ENCODE assay signal across 34 cellular contexts in the genomic region with DNA sequence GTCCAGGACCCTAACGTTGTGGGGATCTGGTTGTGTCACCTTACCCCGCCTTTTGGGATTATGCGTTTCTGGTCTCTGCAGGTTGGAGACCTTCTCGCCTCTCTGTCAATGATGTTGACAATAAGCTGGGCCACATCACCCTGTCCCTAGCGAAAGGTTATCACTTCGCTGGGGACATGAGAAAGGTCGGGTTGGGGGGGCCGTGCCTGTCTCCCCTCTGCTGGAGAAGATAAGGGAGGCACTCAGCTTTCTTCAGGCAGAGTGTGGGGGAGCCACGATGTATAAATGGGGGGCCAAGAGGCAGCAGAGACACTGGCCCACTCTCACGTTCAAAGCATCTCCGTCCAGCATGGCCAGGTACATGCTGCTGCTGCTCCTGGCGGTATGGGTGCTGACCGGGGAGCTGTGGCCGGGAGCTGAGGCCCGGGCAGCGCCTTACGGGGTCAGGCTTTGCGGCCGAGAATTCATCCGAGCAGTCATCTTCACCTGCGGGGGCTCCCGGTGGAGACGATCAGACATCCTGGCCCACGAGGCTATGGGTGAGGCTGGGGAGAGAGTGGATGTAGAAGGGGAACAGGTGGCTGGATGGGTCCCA. TPM values are rescaled to one million over a fixed set of nuclear protein-coding genes. Genes with fewer than 3 reads are reported as not detected.
DNase-seq lines count a peak whose midpoint lies in the region; ATAC-seq, FAIRE-seq and TF ChIP-seq lines count a peak whose summit lies in the region.
"Had no signal": no experiment of that assay in that cellular context is flagged by ENCODE, and none has a peak within 500 bp of the region (broad histone marks: within the 10 kb centered on the region; RNA-seq: fewer than 3 reads in every experiment).

A gene with protein sequence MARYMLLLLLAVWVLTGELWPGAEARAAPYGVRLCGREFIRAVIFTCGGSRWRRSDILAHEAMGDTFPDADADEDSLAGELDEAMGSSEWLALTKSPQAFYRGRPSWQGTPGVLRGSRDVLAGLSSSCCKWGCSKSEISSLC (plus strand): TSS at position 293 of the 595 bp plus-strand sequence. CDS start 57 bp downstream, at position 350.

- H3K36me3 Mint-ChIP-seq in neural crest cell (ENCODE audit: low read depth), result no peaks in the 10 kb centered on the region

- H3K9me2 ChIP-seq in DOHH2 (replicated peaks; ENCODE audit: control insufficient read depth, low read length), result no peaks in the 10 kb centered on the region

- FAIRE-seq in GM12878 (lab: Jason Lieb, UNC), result no peak
- FAIRE-seq: astrocyte, islet of Langerhans had no signal

- H3K4me1 Mint-ChIP-seq in neural crest cell, result peaks cover 12% of the 10 kb centered on the region

- RAD21 ChIA-PET in GM12878 (lab: Charles Lee; ENCODE audit: unreplicated experiment), result no interaction called here

- no peak for TF ChIP-seq RAD21 in GM12878 (IDR thresholded peaks at IDR 0.05; ENCODE audit: insufficient read depth, low read depth, low read length)

- no peak for TF ChIP-seq POLR2A in GM12878 (IDR thresholded peaks at IDR 0.05; ENCODE audit: low read depth, low read length)

- SMC1A ChIA-PET in GM12878 (lab: Charles Lee; ENCODE audit: uncharacterized antibody, unreplicated experiment), result interaction anchor here (1.3 to 3.0 kb wide), 3 partner anchors 9 to 43 kb away, joined by 3 to 12 read pairs (median 5); no protein-coding TSS in a partner anchor

- H3K27me3 Mint-ChIP-seq in neural crest cell (ENCODE audit: low read depth), result peaks cover 21% of the 10 kb centered on the region
- H3K27me3 Mint-ChIP-seq: activated naive CD8-positive, alpha-beta T cell treated with anti-CD3 and anti-CD28 coated beads, Interleukin-2, amount 50 U/mL, for 24 hours had no signal

- H3K36me3 ChIP-seq in BLaER1 treated with 17β-estradiol and CSF1 and Interleukin-3, amounts not matched to agents 10 nM and 100 nM, result no peaks in the 10 kb centered on the region
- H3K36me3 ChIP-seq in DOHH2 (ENCODE audit: control insufficient read depth, low read length), result no peaks in the 10 kb centered on the region
- no peaks in the 10 kb centered on the region for H3K36me3 ChIP-seq in GM12878 (ENCODE audit: control insufficient read depth in 2 of 2, insufficient read depth in 2 of 2, low read length in 1 of 2)
- H3K36me3 ChIP-seq: BE2C, cardiac muscle cell, left lung, tibial artery had no signal

- WGBS in GM12878 (ENCODE audit: insufficient coverage, insufficient replicate concordance, low lambda C conversion rate, missing lambda C conversion rate), result 84% methylated on average over 24 of the region's 24 CpGs

- H3K4me2 ChIP-seq in BLaER1 treated with 17β-estradiol and CSF1 and Interleukin-3, amounts not matched to agents 10 nM and 100 nM, result peak within 1 kb of the TSS in 9 of 11 experiments; percentile 6 to 56 (median 29); a peak in 15 of 22 replicates
- H3K4me2 ChIP-seq in DOHH2 (ENCODE audit: low read length) (peak within 1 kb of the TSS; percentile 51), GM12878 (ENCODE audit: control insufficient read depth, insufficient read depth) (0 out of 2 replicates have a peak within 1 kb of the TSS, but pooled peaks have one; percentile 30)

- H2AFZ ChIP-seq in GM12878 (ENCODE audit: control insufficient read depth, low read depth, low read length), result no peak within 1 kb of the TSS

- H3K27ac ChIP-seq in BLaER1 treated with 17β-estradiol and CSF1 and Interleukin-3, amounts not matched to agents 10 nM and 100 nM, result no peak within 1 kb of the TSS
- peak within 1 kb of the TSS; percentile 51 for H3K27ac ChIP-seq in DOHH2 (ENCODE audit: low read depth, low read length)
- H3K27ac ChIP-seq in GM12878 (ENCODE audit: control insufficient read depth, insufficient read depth), result no peak within 1 kb of the TSS
- H3K27ac ChIP-seq: cardiac muscle cell, coronary artery, left lung, tibial artery, VCaP had no signal

- no peaks in the 10 kb centered on the region for H4K20me1 ChIP-seq in BLaER1 treated with 17β-estradiol and CSF1 and Interleukin-3, amounts not matched to agents 10 nM and 100 nM
- no peaks in the 10 kb centered on the region for H4K20me1 ChIP-seq in DOHH2 (ENCODE audit: control insufficient read depth, insufficient read depth, low read depth, low read length)
- no peaks in the 10 kb centered on the region for H4K20me1 ChIP-seq in GM12878 (ENCODE audit: control insufficient read depth, insufficient read depth)

- no peaks in the 10 kb centered on the region for H3K9me3 Mint-ChIP-seq in neural crest cell
- H3K9me3 Mint-ChIP-seq: activated CD4-positive, alpha-beta T cell treated with anti-CD3 and anti-CD28 coated beads, Interleukin-2, amount 10 ng/mL, durations not matched to agents 24 days and 14 days; activated naive CD8-positive, alpha-beta T cell treated with anti-CD3 and anti-CD28 coated beads, Interleukin-2, amount 50 U/mL, for 24 hours had no signal

- TF ChIP-seq CTCF in DOHH2 (IDR thresholded peaks at IDR 0.05; ENCODE audit: low read depth, low read length, poor library complexity, severe bottlenecking) (no peak), GM12878 (IDR thresholded peaks at IDR 0.05 in 2 of 3, conservative IDR thresholded peaks at IDR 0.05 in 1 of 3; ENCODE audit: control insufficient read depth in 2 of 3, extremely low read depth in 1 of 3, insufficient read depth in 1 of 3, low read depth in 3 of 3, low read length in 3 of 3) (no peak), neural crest cell (conservative IDR thresholded peaks at IDR 0.05) (no peak)

- H3K9ac ChIP-seq in BLaER1 treated with 17β-estradiol and CSF1 and Interleukin-3, amounts not matched to agents 10 nM and 100 nM, result no peak within 1 kb of the TSS
- H3K9ac ChIP-seq in GM12878 (ENCODE audit: control insufficient read depth, insufficient read depth, low read length), result no peak within 1 kb of the TSS

- no peak within 1 kb of the TSS for H3K27ac Mint-ChIP-seq in neural crest cell (ENCODE audit: unreplicated experiment)
- H3K27ac Mint-ChIP-seq: activated CD4-positive, alpha-beta T cell treated with anti-CD3 and anti-CD28 coated beads, Interleukin-2, amount 10 ng/mL, durations not matched to agents 24 days and 14 days; activated naive CD8-positive, alpha-beta T cell treated with anti-CD3 and anti-CD28 coated beads, Interleukin-2, amount 50 U/mL, for 24 hours had no signal

- no peak for DNase-seq in GM12878 (ENCODE audit: low read depth, low spot score)
- no peak for DNase-seq in neural crest cell (ENCODE audit: low read depth, low spot score)
- DNase-seq in DMS 273 treated with DMSO at 0.1 percent for 48 hours (lab: John Stamatoyannopoulos, UW), result no peak
- DNase-seq in SIG-M5 (lab: John Stamatoyannopoulos, UW), result no peak
- DNase-seq: ACHN; activated CD4-positive, alpha-beta T cell treated with anti-CD3 and anti-CD28 coated beads, Interleukin-2, amount 10 ng/mL, durations not matched to agents 24 days and 14 days; activated effector memory CD4-positive, alpha-beta T cell treated with anti-CD3 and anti-CD28 coated beads, Interleukin-2, amount 50 U/mL, for 16 hours; activated naive CD8-positive, alpha-beta T cell treated with anti-CD3 and anti-CD28 coated beads, Interleukin-2, amount 50 U/mL, for 24 hours; activated T-cell treated with anti-CD3 and anti-CD28 coated beads, Interleukin-2, amount 50 U/mL, for 1 hour; BE2C; DND-41; effector memory CD4-positive, alpha-beta T cell; mesendoderm; MV-4-11; NCI-H1436 treated with DMSO at 0.1 percent for 48 hours; NCI-H2107; NCI-H345; NCI-H748 treated with DMSO at 0.1 percent for 48 hours; Right ventricle myocardium superior; stimulated activated CD4-positive, alpha-beta T cell treated with anti-CD3 and anti-CD28 coated beads, Interleukin-4, amount 100 ng/mL, for 1 hour; tibial artery had no signal

- H3K4me3 Mint-ChIP-seq in neural crest cell, result peak within 1 kb of the TSS; percentile 2
- H3K4me3 Mint-ChIP-seq: activated CD4-positive, alpha-beta T cell treated with anti-CD3 and anti-CD28 coated beads, Interleukin-2, amount 10 ng/mL, durations not matched to agents 24 days and 14 days; activated naive CD8-positive, alpha-beta T cell treated with anti-CD3 and anti-CD28 coated beads, Interleukin-2, amount 50 U/mL, for 24 hours had no signal

- no peaks in the 10 kb centered on the region for H3K9me3 ChIP-seq in BLaER1 treated with 17β-estradiol and CSF1 and Interleukin-3, amounts not matched to agents 10 nM and 100 nM (replicated peaks in 1 of 11)
- H3K9me3 ChIP-seq in DOHH2 (ENCODE audit: control insufficient read depth, insufficient read depth, low read length) (no peaks in the 10 kb centered on the region), GM12878 (replicated peaks; ENCODE audit: control insufficient read depth, insufficient read depth, low read length) (no peaks in the 10 kb centered on the region; the same call in 2 of the 3 replicates)
- H3K9me3 ChIP-seq: BE2C, left lung, tibial artery had no signal

- POLR2A ChIA-PET in GM12878 (lab: Charles Lee), result interaction anchor here (1.1 kb wide), 1 partner anchor 22 kb away, joined by 5 read pairs; a partner anchor contains a TSS

- ATAC-seq in GM12878, result no peak
- ATAC-seq in GM21717 (IDR thresholded peaks at IDR 0.05; ENCODE audit: unreplicated experiment), result no peak
- ATAC-seq: activated naive CD8-positive, alpha-beta T cell treated with anti-CD3 and anti-CD28 coated beads, Interleukin-2, amount 50 U/mL, for 24 hours; left lung; Panc1 had no signal

- intact Hi-C loops in GM12878 (cut with micrococcal nuclease; ENCODE audit: unreplicated experiment), result no loop called here

- in situ Hi-C loops in GM12878 (cut with MboI), result no loop called here

- no peak for TF ChIP-seq EP300 in GM12878 (IDR thresholded peaks at IDR 0.05; ENCODE audit: borderline replicate concordance in 1 of 2, control insufficient read depth in 1 of 2, low read depth in 2 of 2, low read length in 2 of 2)

- no peak within 1 kb of the TSS for H3K4me3 ChIP-seq in BLaER1 treated with 17β-estradiol and CSF1 and Interleukin-3, amounts not matched to agents 10 nM and 100 nM
- H3K4me3 ChIP-seq in DOHH2 (ENCODE audit: low read length), result peak within 1 kb of the TSS; percentile 24; the same call in 1 of the 2 replicates
- no peak within 1 kb of the TSS for H3K4me3 ChIP-seq in GM12878
- H3K4me3 ChIP-seq: cardiac muscle cell, coronary artery, left lung, tibial artery had no signal

- H3K27me3 ChIP-seq in BLaER1 treated with 17β-estradiol and CSF1 and Interleukin-3, amounts not matched to agents 10 nM and 100 nM, result peaks cover 0 to 14% (median 0%) of the 10 kb centered on the region in 11 experiments; a peak in 7 of 22 replicates
- H3K27me3 ChIP-seq in DOHH2 (ENCODE audit: control insufficient read depth, low read length) (no peaks in the 10 kb centered on the region), GM12878 (replicated peaks in 1 of 2; ENCODE audit: control insufficient read depth in 2 of 2, insufficient read depth in 2 of 2, low read length in 1 of 2) (no peaks in the 10 kb centered on the region)
- H3K27me3 ChIP-seq: BE2C, cardiac muscle cell had no signal

- H3K4me1 ChIP-seq in BLaER1 treated with 17β-estradiol and CSF1 and Interleukin-3, amounts not matched to agents 10 nM and 100 nM, result peaks cover 31 to 72% (median 40%) of the 10 kb centered on the region in 10 experiments
- H3K4me1 ChIP-seq in DOHH2 (ENCODE audit: control insufficient read depth, low read length) (peaks cover 54% of the 10 kb centered on the region), GM12878 (ENCODE audit: control insufficient read depth, insufficient read depth, low read length) (peaks cover 19% of the 10 kb centered on the region)

- CTCF ChIA-PET in GM12878 (lab: Yijun Ruan, JAX), result interaction anchor here (0.8 to 1.2 kb wide), 3 partner anchors 9 to 46 kb away, joined by 3 to 6 read pairs (median 5); no protein-coding TSS in a partner anchor

- no TSS peak for BruUV-seq in GM12878 (replicated peaks; lab: Mats Ljungman, UMichigan)

- H3F3A ChIP-seq in DOHH2 (ENCODE audit: control insufficient read depth, insufficient read depth), result peaks cover 19% of the 10 kb centered on the region

- H3K79me2 ChIP-seq in DOHH2 (ENCODE audit: control insufficient read depth, low read length), result no peaks in the 10 kb centered on the region
- peaks cover 7% of the 10 kb centered on the region for H3K79me2 ChIP-seq in GM12878 (ENCODE audit: control insufficient read depth, insufficient read depth, low read length)

RNA-seq across cellular contexts. Expression of the gene that starts here (rescaled TPM):
- total RNA-seq in GM12878 (2013; cell fraction: nucleolus; rRNA removed), result not detected in 2 replicates
- total RNA-seq in GM12878 (2014; rRNA removed) (not detected in 2 replicates), GM12878 (2014; rRNA removed; fragmentation: Illumina TruSeq; extraction: Trizol) (not detected in 2 replicates), GM12878 (2021) (not detected in 2 replicates), neural crest cell (not detected in 2 replicates)
- polyA plus RNA-seq in GM12878 (2011; ENCODE audit: low read depth), result not detected
- polyA plus RNA-seq in GM12878 (2011; rRNA removed) (not detected in 2 replicates), GM12878 (2014; fragmentation: Illumina TruSeq; extraction: Trizol) (not detected in 2 replicates), GM12878 (2014; fragmentation: Nextera tagmentation; extraction: Ambion mirVana) (not detected), GM12878 (2014; rRNA removed) (0.16 TPM in 1 of 2 replicates, not detected in the other), GM12878 (2016; fragmentation: Nextera tagmentation; extraction: Ambion mirVana) (not detected)
- polyA plus RNA-seq in GM12878 (2011; cell fraction: cytosol; rRNA removed), result not detected in 2 replicates
- polyA plus RNA-seq in GM12878 (2011; cell fraction: nucleus; rRNA removed), result not detected in 2 replicates
- not detected in 2 replicates for polyA plus RNA-seq in GM12878 (2012)
- polyA minus RNA-seq in GM12878 (2011; rRNA and poly(A)+ RNA removed), result not detected in 2 replicates
- polyA minus RNA-seq in GM12878 (2011; cell fraction: cytosol; rRNA and poly(A)+ RNA removed), result not detected in 2 replicates
- polyA minus RNA-seq in GM12878 (2011; cell fraction: nucleus; rRNA and poly(A)+ RNA removed), result not detected in 2 replicates
- total RNA-seq: activated CD4-positive, alpha-beta T cell treated with anti-CD3 and anti-CD28 coated beads, Interleukin-2, amount 10 ng/mL, durations not matched to agents 24 days and 14 days; astrocyte; cardiac muscle cell; H4; left lung; omental fat pad; pulmonary artery endothelial cell; Right ventricle myocardium superior had no signal
- polyA plus RNA-seq: cardiac muscle cell had no signal
